9 cellular contexts compared by ENCODE assay signal in the genomic region with DNA sequence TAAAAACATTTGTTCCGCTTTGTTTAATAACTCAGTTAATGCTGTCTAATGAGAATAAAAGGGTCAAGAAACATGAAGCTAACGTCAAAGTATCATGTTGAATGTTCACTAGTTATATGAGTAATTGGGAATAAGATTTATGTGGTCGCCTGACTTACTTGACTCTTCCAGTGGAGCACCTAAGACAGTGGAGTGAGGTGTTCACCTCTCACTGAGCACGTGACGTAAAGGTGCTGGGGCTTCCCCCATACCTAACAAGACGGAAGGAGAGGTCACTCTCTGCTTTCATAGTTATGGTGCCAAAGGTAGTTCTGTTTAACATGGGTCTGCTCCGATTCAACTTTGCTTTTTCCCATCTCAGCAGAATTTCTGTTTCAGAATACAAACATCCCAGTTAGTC. TPM values are rescaled to one million over a fixed set of nuclear protein-coding genes. Genes with fewer than 3 reads are reported as not detected.
DNase-seq lines count a peak whose midpoint lies in the region; ATAC-seq and TF ChIP-seq lines count a peak whose summit lies in the region.
"Had no signal": no experiment of that assay in that cellular context is flagged by ENCODE, and none has a peak within 500 bp of the region (broad histone marks: within the 10 kb centered on the region; RNA-seq: fewer than 3 reads in every experiment).

No MANE protein-coding gene starts in this region.

- WGBS in body of pancreas, 2 donors = 73 to 78% methylated on average over 7 of the region's 7 CpGs

- peaks cover 5% of the 10 kb centered on the region for H3K4me1 Mint-ChIP-seq in activated T-helper 17 cell treated with anti-CD3 and anti-CD28 coated beads, Interleukin-2, amount 50 U/mL, for 72 hours

- H3K4me1 ChIP-seq in ACC112 (ENCODE audit: control insufficient read depth, insufficient read depth, low read length, unreplicated experiment) = no peaks in the 10 kb centered on the region
- H3K4me1 ChIP-seq in body of pancreas = no peaks in the 10 kb centered on the region

- H2AFZ ChIP-seq in ACC112 (ENCODE audit: low read length, unreplicated experiment) = peak overlapping the region; percentile 41

- H3K4me3 Mint-ChIP-seq in activated T-helper 17 cell treated with anti-CD3 and anti-CD28 coated beads, Interleukin-2, amount 50 U/mL, for 72 hours = no peak overlapping the region

- H3K27me3 ChIP-seq in ACC112 (ENCODE audit: insufficient read depth, low read length) = peaks cover 3% of the 10 kb centered on the region; the same call in 1 of the 2 replicates
- no peaks in the 10 kb centered on the region for H3K27me3 ChIP-seq in body of pancreas

- no peak overlapping the region for H3K27ac Mint-ChIP-seq in activated T-helper 17 cell treated with anti-CD3 and anti-CD28 coated beads, Interleukin-2, amount 50 U/mL, for 72 hours
- H3K27ac Mint-ChIP-seq: CD8-positive, alpha-beta memory T cell had no signal

- no peaks in the 10 kb centered on the region for H3K36me3 Mint-ChIP-seq in activated T-helper 17 cell treated with anti-CD3 and anti-CD28 coated beads, Interleukin-2, amount 50 U/mL, for 72 hours (ENCODE audit: low read depth)

- H3K4me3 ChIP-seq in ACC112 (ENCODE audit: low read depth, low read length) (no peak overlapping the region), body of pancreas (no peak overlapping the region)

- intact Hi-C loops in left cardiac atrium (cut with DNase I) = loop anchor here (5.0 to 10.0 kb wide), 2 partner anchors 92 to 94 kb away; no protein-coding TSS in a partner anchor
- intact Hi-C loops in body of pancreas (cut with DNase I) = loop anchor here (10.0 kb wide), 1 partner anchor 102 kb away; no protein-coding TSS in a partner anchor

- no peaks in the 10 kb centered on the region for H3K9me3 Mint-ChIP-seq in activated T-helper 17 cell treated with anti-CD3 and anti-CD28 coated beads, Interleukin-2, amount 50 U/mL, for 72 hours
- H3K9me3 Mint-ChIP-seq: CD8-positive, alpha-beta memory T cell had no signal

- H3K27ac ChIP-seq in ACC112 (ENCODE audit: low read depth, low read length) = no peak overlapping the region
- H3K27ac ChIP-seq in body of pancreas = no peak overlapping the region

- no peak for TF ChIP-seq POLR2A in body of pancreas (IDR thresholded peaks at IDR 0.05)

- H3K9me3 ChIP-seq in body of pancreas = no peaks in the 10 kb centered on the region

- no peak for DNase-seq in left cardiac atrium
- DNase-seq in medulla oblongata (ENCODE audit: extremely low spot score) = no peak
- no peak for DNase-seq in body of pancreas
- no peak for DNase-seq in stimulated activated CD4-positive, alpha-beta T cell treated with anti-CD3 and anti-CD28 coated beads, Interleukin-4, amount 100 ng/mL, for 1 hour
- DNase-seq: CD8-positive, alpha-beta memory T cell had no signal

- H3K79me2 ChIP-seq in ACC112 (ENCODE audit: control insufficient read depth, insufficient read depth, low read length, unreplicated experiment) = no peaks in the 10 kb centered on the region

- H3K36me3 ChIP-seq in ACC112 (ENCODE audit: insufficient read depth, low read length) = no peaks in the 10 kb centered on the region
- H3K36me3 ChIP-seq in body of pancreas (replicated peaks in 1 of 2; ENCODE audit: insufficient read depth in 1 of 2, low read depth in 2 of 2) = no peaks in the 10 kb centered on the region

- peak; percentile 55 for ATAC-seq in GM19043 (IDR thresholded peaks at IDR 0.05; ENCODE audit: low read depth, unreplicated experiment)
- peak; percentile 62 for ATAC-seq in HG02973 (IDR thresholded peaks at IDR 0.05; ENCODE audit: unreplicated experiment)
- peak; percentile 85 for ATAC-seq in activated T-helper 17 cell treated with anti-CD3 and anti-CD28 coated beads, Interleukin-2, amount 50 U/mL, for 72 hours (replicated peaks)
- ATAC-seq in left cardiac atrium = no peak
- ATAC-seq in body of pancreas = no peak

- H3K27me3 Mint-ChIP-seq in activated T-helper 17 cell treated with anti-CD3 and anti-CD28 coated beads, Interleukin-2, amount 50 U/mL, for 72 hours = peaks cover 8% of the 10 kb centered on the region
- H3K27me3 Mint-ChIP-seq: CD8-positive, alpha-beta memory T cell had no signal

- TF ChIP-seq CTCF in body of pancreas (IDR thresholded peaks at IDR 0.05) = no peak

RNA-seq across cellular contexts. Expression of a gene that starts 0.7 kb away (rescaled TPM):
- under 1 TPM in 1 of 2 donors, not detected in 1; 0.40 TPM for total RNA-seq in activated T-helper 17 cell treated with anti-CD3 and anti-CD28 coated beads, Interleukin-2, amount 50 U/mL, for 72 hours
- under 1 TPM; 0.39 to 0.47 TPM for total RNA-seq in left cardiac atrium
- 1 to 10 TPM; 1.3 to 3.6 TPM for total RNA-seq in body of pancreas

RNA-seq across cellular contexts. Expression of a gene that starts 13.3 kb away (rescaled TPM):
- 10 to 100 TPM; 29.2 to 62.5 TPM for total RNA-seq in activated T-helper 17 cell treated with anti-CD3 and anti-CD28 coated beads, Interleukin-2, amount 50 U/mL, for 72 hours
- total RNA-seq in left cardiac atrium (100 to 1,000 TPM; 146 to 181 TPM), body of pancreas (10 to 100 TPM; 12.5 to 27.0 TPM)

Comparison
In these comparisons a context has a peak if more than half of its experiments do, and no peak if none do; other contexts are left out.
1. ATAC-seq: peak in GM19043 (single experiment), HG02973 (single experiment) and activated T-helper 17 cell treated with anti-CD3 and anti-CD28 coated beads, Interleukin-2, amount 50 U/mL, for 72 hours (single experiment); none in left cardiac atrium (0 of 2) and body of pancreas (single experiment).